In the genomic region with DNA sequence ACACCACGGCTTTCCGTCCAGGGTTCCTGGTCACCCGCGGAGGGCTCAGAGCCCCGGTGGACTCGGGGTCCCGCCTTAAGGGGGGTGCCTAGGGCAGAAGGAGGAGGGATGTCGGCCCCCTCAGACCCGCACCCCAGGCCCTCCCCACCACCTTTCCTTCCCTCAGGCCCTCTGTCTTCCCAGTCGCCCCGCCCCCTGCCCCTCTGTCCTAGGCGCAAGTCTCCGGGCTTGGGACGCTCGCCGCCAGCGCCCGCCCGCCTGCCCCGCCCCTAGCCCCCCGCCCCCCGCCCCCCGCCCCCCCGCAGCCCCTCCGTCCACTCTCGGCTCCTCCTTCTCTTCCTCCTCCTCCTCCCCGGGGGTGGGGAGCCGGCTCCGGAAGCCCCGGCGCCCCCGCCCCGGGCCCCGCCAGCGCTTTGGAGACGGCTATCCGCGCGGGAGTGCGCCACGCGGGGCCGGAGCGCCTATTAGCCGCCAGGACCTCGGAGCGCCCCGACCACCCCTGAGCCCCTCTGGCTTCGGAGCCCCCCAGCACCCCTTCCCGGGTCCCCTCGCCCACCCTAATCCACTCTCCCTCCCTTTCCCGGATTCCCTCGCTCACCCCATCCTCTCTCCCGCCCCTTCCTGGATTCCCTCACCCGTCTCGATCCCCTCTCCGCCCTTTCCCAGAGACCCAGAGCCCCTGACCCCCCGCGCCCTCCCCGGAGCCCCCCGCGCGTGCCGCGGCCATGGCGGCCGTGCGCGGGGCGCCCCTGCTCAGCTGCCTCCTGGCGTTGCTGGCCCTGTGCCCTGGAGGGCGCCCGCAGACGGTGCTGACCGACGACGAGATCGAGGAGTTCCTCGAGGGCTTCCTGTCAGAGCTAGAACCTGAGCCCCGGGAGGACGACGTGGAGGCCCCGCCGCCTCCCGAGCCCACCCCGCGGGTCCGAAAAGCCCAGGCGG, we compare ENCODE assay signal across 8 cellular contexts. TPM values are rescaled to one million over a fixed set of nuclear protein-coding genes. Genes with fewer than 3 reads are reported as not detected.
DNase-seq lines count a peak whose midpoint lies in the region; ATAC-seq and TF ChIP-seq lines count a peak whose summit lies in the region.

A gene (plus strand): TSS at position 405 of the 939 bp plus-strand sequence. CDS start 321 bp downstream, at position 726.

- WGBS in heart right ventricle, 2 donors, result 5 to 8% methylated on average over 45 to 89 of the region's 89 CpGs
- whole genome bisulfite sequencing in prostate gland, result 3% methylated on average over 82 of the region's 89 CpGs

- H3K36me3 ChIP-seq in heart right ventricle, result peaks cover 0 to 22% (median 0%) of the 10 kb centered on the region in 9 donors
- H3K36me3 ChIP-seq in prostate gland, result no peaks in the 10 kb centered on the region

- TF ChIP-seq POLR2A in prostate gland (IDR thresholded peaks at IDR 0.05), result no peak

- no peaks in the 10 kb centered on the region for H3K36me3 Mint-ChIP-seq in activated naive CD4-positive, alpha-beta T cell treated with anti-CD3 and anti-CD28 coated beads for 36 hours (ENCODE audit: low read depth)
- no peaks in the 10 kb centered on the region for H3K36me3 Mint-ChIP-seq in activated naive CD4-positive, alpha-beta T cell treated with anti-CD3 and anti-CD28 coated beads, Interleukin-2, amount 10 ng/mL, durations not matched to agents 7 days and 5 days

- no peak within 1 kb of the TSS for H3K27ac Mint-ChIP-seq in activated naive CD4-positive, alpha-beta T cell treated with anti-CD3 and anti-CD28 coated beads for 36 hours
- no peak within 1 kb of the TSS for H3K27ac Mint-ChIP-seq in activated naive CD4-positive, alpha-beta T cell treated with anti-CD3 and anti-CD28 coated beads, Interleukin-2, amount 10 ng/mL, durations not matched to agents 7 days and 5 days

- H3K9me3 Mint-ChIP-seq in activated naive CD4-positive, alpha-beta T cell treated with anti-CD3 and anti-CD28 coated beads for 36 hours, result no peaks in the 10 kb centered on the region
- no peaks in the 10 kb centered on the region for H3K9me3 Mint-ChIP-seq in activated naive CD4-positive, alpha-beta T cell treated with anti-CD3 and anti-CD28 coated beads, Interleukin-2, amount 10 ng/mL, durations not matched to agents 7 days and 5 days

- H3K27ac ChIP-seq in heart right ventricle (peak within 1 kb of the TSS; percentile 1 to 91 (median 80)), prostate gland (peak within 1 kb of the TSS; percentile 71 to 79)

- CTCF ChIA-PET in activated naive CD4-positive, alpha-beta T cell treated with anti-CD3 and anti-CD28 coated beads for 36 hours (lab: Charles Lee), result interaction anchor here (0.6 to 0.8 kb wide), 2 partner anchors 27 to 130 kb away, joined by 3 read pairs; no protein-coding TSS in a partner anchor
- CTCF ChIA-PET in activated naive CD4-positive, alpha-beta T cell treated with anti-CD3 and anti-CD28 coated beads, Interleukin-2, amount 10 ng/mL, durations not matched to agents 7 days and 5 days (lab: Charles Lee), result interaction anchor here (0.6 to 0.9 kb wide), 2 partner anchors 23 to 27 kb away, joined by 3 read pairs; no protein-coding TSS in a partner anchor

- H3K4me3 ChIP-seq in heart right ventricle (peak within 1 kb of the TSS; percentile 38 to 66 (median 60)), prostate gland (peak within 1 kb of the TSS; percentile 35 to 37)

- H3K4me1 Mint-ChIP-seq in activated naive CD4-positive, alpha-beta T cell treated with anti-CD3 and anti-CD28 coated beads for 36 hours (ENCODE audit: low read depth), result peaks cover 14% of the 10 kb centered on the region
- peaks cover 3% of the 10 kb centered on the region for H3K4me1 Mint-ChIP-seq in activated naive CD4-positive, alpha-beta T cell treated with anti-CD3 and anti-CD28 coated beads, Interleukin-2, amount 10 ng/mL, durations not matched to agents 7 days and 5 days

- peak within 1 kb of the TSS; percentile 68 for H3K4me3 Mint-ChIP-seq in activated naive CD4-positive, alpha-beta T cell treated with anti-CD3 and anti-CD28 coated beads for 36 hours
- H3K4me3 Mint-ChIP-seq in activated naive CD4-positive, alpha-beta T cell treated with anti-CD3 and anti-CD28 coated beads, Interleukin-2, amount 10 ng/mL, durations not matched to agents 7 days and 5 days, result peak within 1 kb of the TSS; percentile 47

- no peaks in the 10 kb centered on the region for H3K9me3 ChIP-seq in heart right ventricle
- no peaks in the 10 kb centered on the region for H3K9me3 ChIP-seq in prostate gland

- H3K27me3 ChIP-seq in heart right ventricle, result peaks cover 0 to 26% (median 0%) of the 10 kb centered on the region in 7 donors
- H3K27me3 ChIP-seq in prostate gland (replicated peaks; ENCODE audit: insufficient read depth), result no peaks in the 10 kb centered on the region

- H3K4me1 ChIP-seq in heart right ventricle (peaks cover 3 to 65% (median 20%) of the 10 kb centered on the region in 9 donors), prostate gland (replicated peaks) (no peaks in the 10 kb centered on the region)

- intact Hi-C loops in activated naive CD4-positive, alpha-beta T cell treated with anti-CD3 and anti-CD28 coated beads for 36 hours (cut with micrococcal nuclease), result no loop called here
- intact Hi-C loops in heart right ventricle (cut with DNase I) (no loop called here), prostate gland (cut with DNase I) (loop anchor here (10.0 kb wide), 1 partner anchor 391 kb away; a partner anchor contains a TSS)

- no peaks in the 10 kb centered on the region for H3K27me3 Mint-ChIP-seq in activated naive CD4-positive, alpha-beta T cell treated with anti-CD3 and anti-CD28 coated beads for 36 hours (ENCODE audit: low read depth)
- peaks cover 61% of the 10 kb centered on the region for H3K27me3 Mint-ChIP-seq in activated naive CD4-positive, alpha-beta T cell treated with anti-CD3 and anti-CD28 coated beads, Interleukin-2, amount 10 ng/mL, durations not matched to agents 7 days and 5 days

- ATAC-seq in heart right ventricle, result peak in 7 of 8 donors; percentile 22 to 63 (median 35)
- no peak for ATAC-seq in HG03457 (IDR thresholded peaks at IDR 0.05; ENCODE audit: unreplicated experiment)

- DNase-seq in activated naive CD4-positive, alpha-beta T cell treated with anti-CD3 and anti-CD28 coated beads for 36 hours, result peak; percentile 59
- DNase-seq in activated naive CD4-positive, alpha-beta T cell treated with Interleukin-2 at 50 U/mL for 16 hours, result no peak
- DNase-seq in activated naive CD4-positive, alpha-beta T cell treated with anti-CD3 and anti-CD28 coated beads, Interleukin-2, amount 10 ng/mL, durations not matched to agents 7 days and 5 days, result peak; percentile 53
- peak in 1 of 2 donors; percentile 44 for DNase-seq in heart right ventricle
- DNase-seq in prostate gland (ENCODE audit: low spot score), result no peak
- DNase-seq in A172 (ENCODE audit: low spot score), result no peak
- no peak for DNase-seq in NCI-H510A treated with DMSO at 0.1 percent for 48 hours (lab: John Stamatoyannopoulos, UW)

- TF ChIP-seq CTCF in heart right ventricle (IDR thresholded peaks at IDR 0.05), result peak in 1 of 9 donors; percentile 7
- TF ChIP-seq CTCF in prostate gland (IDR thresholded peaks at IDR 0.05), result no peak

RNA-seq across cellular contexts. Expression of the gene that starts here (rescaled TPM):
- 10 to 100 TPM; 10.1 to 10.8 TPM for total RNA-seq in activated naive CD4-positive, alpha-beta T cell treated with anti-CD3 and anti-CD28 coated beads for 36 hours
- total RNA-seq in heart right ventricle (10 to 100 TPM; 14.1 to 31.3 (median 21.6) TPM), prostate gland (100 to 1,000 TPM in 1 of 2 donors, 10 to 100 TPM in 1; 40.4 to 219 TPM)
- 10 to 100 TPM; 18.0 to 33.7 TPM for polyA plus RNA-seq in heart right ventricle
- total RNA-seq in A172 (2014; rRNA removed; shearing (Covaris generic)), result 0.22 TPM in 1 of 2 replicates, not detected in the other

Comparison
In these comparisons a context has a peak if more than half of its experiments do, and no peak if none do; other contexts are left out.
1. DNase-seq: peak in activated naive CD4-positive, alpha-beta T cell treated with anti-CD3 and anti-CD28 coated beads for 36 hours (single experiment) and activated naive CD4-positive, alpha-beta T cell treated with anti-CD3 and anti-CD28 coated beads, Interleukin-2, amount 10 ng/mL, durations not matched to agents 7 days and 5 days (single experiment); none in activated naive CD4-positive, alpha-beta T cell treated with Interleukin-2 at 50 U/mL for 16 hours (single experiment), prostate gland (single experiment), A172 (single experiment) and NCI-H510A treated with DMSO at 0.1 percent for 48 hours (single experiment).